23 cellular contexts compared by ENCODE assay signal in genomic region chr7:4716946-4717694, GRCh38. TPM values are rescaled to one million over a fixed set of nuclear protein-coding genes. Genes with fewer than 3 reads are reported as not detected.
DNase-seq lines count a peak whose midpoint lies in the region; ATAC-seq and TF ChIP-seq lines count a peak whose summit lies in the region.
"Had no signal": no experiment of that assay in that cellular context is flagged by ENCODE, and none has a peak within 500 bp of the region (broad histone marks: within the 10 kb centered on the region; RNA-seq: fewer than 3 reads in every experiment).

No MANE protein-coding gene starts in this region.

- peak overlapping the region; percentile 76 for H4K8ac ChIP-seq in neuronal stem cell (ENCODE audit: low read depth, low read length)

- H3K4me3 ChIP-seq in HEK293 (ENCODE audit: low read depth, low read length) (no peak overlapping the region), neuronal stem cell (ENCODE audit: low read length in 2 of 2) (no peak overlapping the region), BE2C (ENCODE audit: low read depth, low read length) (no peak overlapping the region), OCI-LY7 (ENCODE audit: low read depth, low read length, poor library complexity, severe bottlenecking) (no peak overlapping the region)
- H3K4me3 ChIP-seq: esophagus muscularis mucosa, left ventricle myocardium inferior, SJSA1 had no signal

- H3K27me3 ChIP-seq in neuronal stem cell (ENCODE audit: control insufficient read depth in 3 of 3, insufficient read depth in 3 of 3, low read depth in 1 of 3, low read length in 3 of 3): no peaks in the 10 kb centered on the region
- H3K27me3 ChIP-seq in BE2C: no peaks in the 10 kb centered on the region
- H3K27me3 ChIP-seq: esophagus muscularis mucosa, SJSA1 had no signal

- H3K27ac ChIP-seq in HEK293 (ENCODE audit: extremely low read depth, low read depth, low read length): no peak overlapping the region
- no peak overlapping the region for H3K27ac ChIP-seq in neuronal stem cell (replicated peaks; ENCODE audit: low read length)
- no peak overlapping the region for H3K27ac ChIP-seq in OCI-LY7 (ENCODE audit: low read depth, low read length, poor library complexity, severe bottlenecking)
- H3K27ac ChIP-seq: 22Rv1, left ventricle myocardium inferior, SJSA1, VCaP had no signal

- H2AFZ ChIP-seq in neuronal stem cell (ENCODE audit: low read length) (no peak overlapping the region), OCI-LY7 (ENCODE audit: low read length) (no peak overlapping the region)

- H3K4me3 Mint-ChIP-seq in T-helper 2 cell treated with Interferon-gamma antibody and Interleukin-4, amounts not matched to agents 5 μg/mL and 100 μg/mL, for 36 hours: no peak overlapping the region
- H3K4me3 Mint-ChIP-seq in dendritic cell treated with granulocyte-macrophage colony-stimulating factor and Interleukin-4, amounts not matched to agents 40 ng/mL and 50 ng/mL, for 4 days: no peak overlapping the region
- H3K4me3 Mint-ChIP-seq: neural crest cell, type B pancreatic cell had no signal

- intact Hi-C loops in dendritic cell treated with granulocyte-macrophage colony-stimulating factor and Interleukin-4, amounts not matched to agents 40 ng/mL and 50 ng/mL, for 4 days (cut with micrococcal nuclease): no loop called here
- intact Hi-C loops in OCI-LY7 (cut with micrococcal nuclease; ENCODE audit: unreplicated experiment): no loop called here

- peaks cover 5% of the 10 kb centered on the region; the same call in 1 of the 2 replicates for H4K20me1 ChIP-seq in OCI-LY7 (ENCODE audit: insufficient read depth, low read length)

- H2BK12ac ChIP-seq in neuronal stem cell (ENCODE audit: low read length): peak overlapping the region; percentile 63

- H3K18ac ChIP-seq in neuronal stem cell (ENCODE audit: low read length): peak overlapping the region; percentile 36

- H3K27ac Mint-ChIP-seq in T-helper 2 cell treated with Interferon-gamma antibody and Interleukin-4, amounts not matched to agents 5 μg/mL and 100 μg/mL, for 36 hours: peak overlapping the region; percentile 26
- peak overlapping the region; percentile 83 for H3K27ac Mint-ChIP-seq in dendritic cell treated with granulocyte-macrophage colony-stimulating factor and Interleukin-4, amounts not matched to agents 40 ng/mL and 50 ng/mL, for 4 days
- H3K27ac Mint-ChIP-seq: activated T-helper 2 cell treated with anti-CD3 and anti-CD28 coated beads, Interferon-gamma antibody, Interleukin-2, Interleukin-4, amounts not matched to agents 10 μg/mL and 5 μg/mL and 100 μg/mL, durations not matched to agents 14 hours and 24 hours and 36 hours had no signal

- POLR2A ChIA-PET in HEK293 (lab: Yijun Ruan, JAX): no interaction called here
- POLR2A ChIA-PET in OCI-LY7 (lab: Charles Lee): no interaction called here

- H4K91ac ChIP-seq in neuronal stem cell (ENCODE audit: low read depth, low read length, poor library complexity): no peak overlapping the region

- H3K36me3 ChIP-seq in HEK293 (ENCODE audit: control insufficient read depth in 2 of 2, insufficient read depth in 1 of 2, low read length in 2 of 2) (peaks cover 0 to 10% of the 10 kb centered on the region in 2 experiments; a peak in 2 of 3 replicates), neuronal stem cell (replicated peaks in 1 of 2; ENCODE audit: control insufficient read depth in 2 of 2, insufficient read depth in 2 of 2, low read length in 2 of 2) (peaks cover 5 to 35% of the 10 kb centered on the region in 2 donors), BE2C (peaks cover 8% of the 10 kb centered on the region), OCI-LY7 (ENCODE audit: insufficient read depth, low read length) (peaks cover 44% of the 10 kb centered on the region)

- H3K4me1 ChIP-seq in HEK293 (ENCODE audit: control insufficient read depth, insufficient read depth, low read length) (no peaks in the 10 kb centered on the region), neuronal stem cell (ENCODE audit: control insufficient read depth in 2 of 2, insufficient read depth in 1 of 2, low read depth in 1 of 2, low read length in 2 of 2) (peaks cover 2 to 3% of the 10 kb centered on the region in 2 donors), BE2C (no peaks in the 10 kb centered on the region), OCI-LY7 (ENCODE audit: insufficient read depth, low read length, poor library complexity, severe bottlenecking) (no peaks in the 10 kb centered on the region)

- BruUV-seq in OCI-LY7 (replicated peaks; lab: Mats Ljungman, UMichigan): no TSS peak

- H3K9me3 Mint-ChIP-seq in T-helper 2 cell treated with Interferon-gamma antibody and Interleukin-4, amounts not matched to agents 5 μg/mL and 100 μg/mL, for 36 hours: no peaks in the 10 kb centered on the region
- no peaks in the 10 kb centered on the region for H3K9me3 Mint-ChIP-seq in dendritic cell treated with granulocyte-macrophage colony-stimulating factor and Interleukin-4, amounts not matched to agents 40 ng/mL and 50 ng/mL, for 4 days
- H3K9me3 Mint-ChIP-seq: activated T-helper 2 cell treated with anti-CD3 and anti-CD28 coated beads, Interferon-gamma antibody, Interleukin-2, Interleukin-4, amounts not matched to agents 10 μg/mL and 5 μg/mL and 100 μg/mL, durations not matched to agents 14 hours and 24 hours and 36 hours; neural crest cell; type B pancreatic cell had no signal

- H3K4me1 Mint-ChIP-seq in T-helper 2 cell treated with Interferon-gamma antibody and Interleukin-4, amounts not matched to agents 5 μg/mL and 100 μg/mL, for 36 hours (ENCODE audit: low read depth): peaks cover 12% of the 10 kb centered on the region
- H3K4me1 Mint-ChIP-seq in dendritic cell treated with granulocyte-macrophage colony-stimulating factor and Interleukin-4, amounts not matched to agents 40 ng/mL and 50 ng/mL, for 4 days (ENCODE audit: low read depth): peaks cover 70% of the 10 kb centered on the region

- H3K9me2 ChIP-seq in OCI-LY7 (ENCODE audit: insufficient read depth, low read length): no peaks in the 10 kb centered on the region

- no peaks in the 10 kb centered on the region for H3K27me3 Mint-ChIP-seq in T-helper 2 cell treated with Interferon-gamma antibody and Interleukin-4, amounts not matched to agents 5 μg/mL and 100 μg/mL, for 36 hours (ENCODE audit: low read depth)
- H3K27me3 Mint-ChIP-seq in dendritic cell treated with granulocyte-macrophage colony-stimulating factor and Interleukin-4, amounts not matched to agents 40 ng/mL and 50 ng/mL, for 4 days: no peaks in the 10 kb centered on the region
- H3K27me3 Mint-ChIP-seq: type B pancreatic cell had no signal

- peak overlapping the region; percentile 66 for H3K4ac ChIP-seq in neuronal stem cell (ENCODE audit: low read length)

- DNase-seq in T-helper 2 cell treated with Interferon-gamma antibody and Interleukin-4, amounts not matched to agents 5 μg/mL and 100 μg/mL, for 36 hours (ENCODE audit: low spot score): no peak
- DNase-seq in T-helper 2 cell (no peak), neuronal stem cell (ENCODE audit: low spot score) (no peak), BE2C (no peak), OCI-LY7 (ENCODE audit: low spot score) (no peak)
- DNase-seq: activated CD8-positive, alpha-beta memory T cell treated with anti-CD3 and anti-CD28 coated beads, Interleukin-2, amount 50 U/mL, for 48 hours; GF-D8; hippocampal formation; left ventricle myocardium inferior; NCI-H1092; NCI-H187 treated with DMSO at 0.1 percent for 48 hours; NCI-H524 treated with DMSO at 0.1 percent for 48 hours; stimulated activated CD4-positive, alpha-beta T cell treated with anti-CD3 and anti-CD28 coated beads, Interleukin-15, amount 100 ng/mL, for 24 hours had no signal

- WGBS in neuronal stem cell (ENCODE audit: extremely low coverage in 2 of 2, insufficient read length in 2 of 2, insufficient replicate concordance in 1 of 2), 2 donors: 100% methylated on average over 2 of the region's 26 CpGs; no CpG with 5 or more reads in 1 of the 2 donors

- no peak overlapping the region for H2BK5ac ChIP-seq in neuronal stem cell (ENCODE audit: low read length)

- H2BK120ac ChIP-seq in neuronal stem cell (ENCODE audit: low read depth, low read length): no peak overlapping the region

- H3K36me3 Mint-ChIP-seq in T-helper 2 cell treated with Interferon-gamma antibody and Interleukin-4, amounts not matched to agents 5 μg/mL and 100 μg/mL, for 36 hours (ENCODE audit: low read depth): peaks cover 9% of the 10 kb centered on the region
- H3K36me3 Mint-ChIP-seq in dendritic cell treated with granulocyte-macrophage colony-stimulating factor and Interleukin-4, amounts not matched to agents 40 ng/mL and 50 ng/mL, for 4 days (ENCODE audit: low read depth): peaks cover 49% of the 10 kb centered on the region

- peaks cover 15% of the 10 kb centered on the region for H3K79me1 ChIP-seq in neuronal stem cell (ENCODE audit: low read depth, low read length)

- peak overlapping the region; percentile 97 for H3K14ac ChIP-seq in neuronal stem cell (ENCODE audit: low read length)

- peak overlapping the region; percentile 94 for H3K23ac ChIP-seq in neuronal stem cell (ENCODE audit: low read depth, low read length, poor library complexity)

- H3K4me2 ChIP-seq in neuronal stem cell (ENCODE audit: insufficient read depth, low read length, poor library complexity, severe bottlenecking) (no peak overlapping the region), OCI-LY7 (ENCODE audit: low read length) (no peak overlapping the region)

- peaks cover 28% of the 10 kb centered on the region for H3K79me2 ChIP-seq in OCI-LY7 (ENCODE audit: insufficient read depth, low read depth, low read length)

- TF ChIP-seq CTCF in HEK293 (tag by site-specific recombination; IDR thresholded peaks at IDR 0.05) (no peak), BE2C (IDR thresholded peaks at IDR 0.05; ENCODE audit: low read depth, low read length) (no peak), OCI-LY7 (conservative IDR thresholded peaks at IDR 0.05; ENCODE audit: low read length) (no peak)

- CTCF ChIA-PET in HEK293 (lab: Yijun Ruan, JAX) (no interaction called here), OCI-LY7 (lab: Charles Lee; ENCODE audit: unreplicated experiment) (no interaction called here)

- ATAC-seq in GM18867 (IDR thresholded peaks at IDR 0.05; ENCODE audit: unreplicated experiment): no peak

- H2BK15ac ChIP-seq in neuronal stem cell (ENCODE audit: low read length): peak overlapping the region; percentile 31

- H3K9me3 ChIP-seq in HEK293 (ENCODE audit: control insufficient read depth, insufficient read depth, low read depth, low read length) (no peaks in the 10 kb centered on the region), neuronal stem cell (replicated peaks in 1 of 2; ENCODE audit: control insufficient read depth in 2 of 2, insufficient read depth in 1 of 2, low read depth in 1 of 2, low read length in 2 of 2) (peaks cover 5 to 12% of the 10 kb centered on the region in 2 donors), BE2C (no peaks in the 10 kb centered on the region), OCI-LY7 (ENCODE audit: low read length) (peaks cover 18% of the 10 kb centered on the region; the same call in 1 of the 2 replicates)
- H3K9me3 ChIP-seq: esophagus muscularis mucosa, left ventricle myocardium inferior, SJSA1 had no signal

- peak overlapping the region; percentile 64 for H2AK5ac ChIP-seq in neuronal stem cell (ENCODE audit: low read depth, low read length)

- H3K9ac ChIP-seq in neuronal stem cell (ENCODE audit: low read depth, low read length, poor library complexity): peak overlapping the region; percentile 79

RNA-seq across cellular contexts. Expression of gene FOXK1, which starts 35.0 kb away (rescaled TPM):
- polyA plus RNA-seq in neuronal stem cell (2013, experiment 1 of 2): 7.6 TPM
- polyA plus RNA-seq in neuronal stem cell (2013, experiment 2 of 2): 8.2 TPM
- 26.0 TPM for polyA plus RNA-seq in BE2C (2012; ENCODE audit: insufficient read depth, insufficient read length, low read depth)
- total RNA-seq in OCI-LY7 (2014; rRNA removed; shearing (Covaris generic)): 13.8 and 17.3 TPM in 2 replicates
- 32.0 and 34.5 TPM in 2 replicates for total RNA-seq in OCI-LY7 (2022)

RNA-seq across cellular contexts. Expression of gene AP5Z1, which starts 58.3 kb away (rescaled TPM):
- 6.0 TPM for polyA plus RNA-seq in neuronal stem cell (2013, experiment 1 of 2)
- polyA plus RNA-seq in neuronal stem cell (2013, experiment 2 of 2): 6.1 TPM
- polyA plus RNA-seq in BE2C (2012; ENCODE audit: insufficient read depth, insufficient read length, low read depth): 37.9 TPM
- total RNA-seq in OCI-LY7 (2014; rRNA removed; shearing (Covaris generic)): 35.0 and 37.0 TPM in 2 replicates
- 32.1 and 32.8 TPM in 2 replicates for total RNA-seq in OCI-LY7 (2022)
